In genomic region chr1:80441664-80442063, GRCh38 we compare ENCODE assay signal across 1 cellular context.
TF ChIP-seq lines count a peak whose summit lies in the region.

No MANE protein-coding gene starts in this region.

TF ChIP-seq in GM23338, 12 proteins besides CTCF, POLR2A, EP300 and RAD21 (continued from another document):
- TF ChIP-seq ZNF462 (CRISPR knock-in tag; IDR thresholded peaks at IDR 0.05): no peak
- TF ChIP-seq CREB1 (CRISPR knock-in tag; IDR thresholded peaks at IDR 0.05; ENCODE audit: low read depth): no peak
